ENCODE assay signal across 12 cellular contexts in genomic region chr2:134491796-134492441, GRCh38.
A peak's percentile ranks its signal among the peaks of the same experiment; 100 is the strongest.
DNase-seq lines count a peak whose midpoint lies in the region; ATAC-seq and TF ChIP-seq lines count a peak whose summit lies in the region.
"Had no signal": no experiment of that assay in that cellular context is flagged by ENCODE, and none has a peak within 500 bp of the region (broad histone marks: within the 10 kb centered on the region; RNA-seq: fewer than 3 reads in every experiment).

No MANE protein-coding gene starts in this region.

- peak; percentile 24 to 33 (median 26) for TF ChIP-seq CTCF in right lobe of liver (IDR thresholded peaks at IDR 0.05)

- no peak overlapping the region for H3K4me3 ChIP-seq in right lobe of liver
- H3K4me3 ChIP-seq: thoracic aorta had no signal

- peak; percentile 78 to 94 (median 83) for ATAC-seq in right lobe of liver
- no peak for ATAC-seq in GM21723 (IDR thresholded peaks at IDR 0.05; ENCODE audit: unreplicated experiment)

- no peaks in the 10 kb centered on the region for H3K36me3 ChIP-seq in right lobe of liver
- H3K36me3 ChIP-seq: thoracic aorta had no signal

- H3K4me1 ChIP-seq in right lobe of liver: no peaks in the 10 kb centered on the region

- DNase-seq in EH (ENCODE audit: low read depth) (peak; percentile 5), NCI-H2081 treated with DMSO at 0.1 percent for 48 hours (lab: John Stamatoyannopoulos, UW) (peak; percentile 81), SW480 (ENCODE audit: low spot score) (peak; percentile 75), right lobe of liver (peak in 2 of 3 donors; percentile 46 to 48), cerebellar nuclear complex (lab: John Stamatoyannopoulos, UW) (no peak), AG08396 (ENCODE audit: low spot score) (no peak)
- DNase-seq in stimulated activated CD4-positive, alpha-beta T cell treated with anti-CD3 and anti-CD28 coated beads, Interleukin-1b, Interleukin-23, amount 100 ng/mL, for 48 hours: no peak
- DNase-seq: activated CD4-positive, alpha-beta memory T cell treated with anti-CD3 and anti-CD28 coated beads, Interleukin-2, amount 10 ng/mL, durations not matched to agents 7 days and 5 days; H9; MM.1S had no signal

- intact Hi-C loops in right lobe of liver (cut with DNase I): no loop called here

- peaks cover 0 to 5% of the 10 kb centered on the region in 2 donors for H3K27me3 ChIP-seq in right lobe of liver

- 28% methylated on average over 9 of the region's 9 CpGs for WGBS in right lobe of liver (ENCODE audit: insufficient coverage, low coverage, low lambda C conversion rate, missing lambda C conversion rate)

- H3K9me3 ChIP-seq in right lobe of liver: no peaks in the 10 kb centered on the region
- H3K9me3 ChIP-seq: thoracic aorta had no signal

- H3K27ac ChIP-seq in right lobe of liver: no peak overlapping the region
- H3K27ac ChIP-seq: thoracic aorta had no signal

- no peak for TF ChIP-seq POLR2A in right lobe of liver (IDR thresholded peaks at IDR 0.05)

Comparison
In these comparisons a context has a peak if more than half of its experiments do, and no peak if none do; other contexts are left out.
1. DNase-seq: peak in EH (single experiment), NCI-H2081 treated with DMSO at 0.1 percent for 48 hours (single experiment), SW480 (single experiment) and right lobe of liver (2 of 3); none in stimulated activated CD4-positive, alpha-beta T cell treated with anti-CD3 and anti-CD28 coated beads, Interleukin-1b, Interleukin-23, amount 100 ng/mL, for 48 hours (single experiment), cerebellar nuclear complex (0 of 2) and AG08396 (single experiment).